11 cellular contexts compared by ENCODE assay signal in the genomic region with DNA sequence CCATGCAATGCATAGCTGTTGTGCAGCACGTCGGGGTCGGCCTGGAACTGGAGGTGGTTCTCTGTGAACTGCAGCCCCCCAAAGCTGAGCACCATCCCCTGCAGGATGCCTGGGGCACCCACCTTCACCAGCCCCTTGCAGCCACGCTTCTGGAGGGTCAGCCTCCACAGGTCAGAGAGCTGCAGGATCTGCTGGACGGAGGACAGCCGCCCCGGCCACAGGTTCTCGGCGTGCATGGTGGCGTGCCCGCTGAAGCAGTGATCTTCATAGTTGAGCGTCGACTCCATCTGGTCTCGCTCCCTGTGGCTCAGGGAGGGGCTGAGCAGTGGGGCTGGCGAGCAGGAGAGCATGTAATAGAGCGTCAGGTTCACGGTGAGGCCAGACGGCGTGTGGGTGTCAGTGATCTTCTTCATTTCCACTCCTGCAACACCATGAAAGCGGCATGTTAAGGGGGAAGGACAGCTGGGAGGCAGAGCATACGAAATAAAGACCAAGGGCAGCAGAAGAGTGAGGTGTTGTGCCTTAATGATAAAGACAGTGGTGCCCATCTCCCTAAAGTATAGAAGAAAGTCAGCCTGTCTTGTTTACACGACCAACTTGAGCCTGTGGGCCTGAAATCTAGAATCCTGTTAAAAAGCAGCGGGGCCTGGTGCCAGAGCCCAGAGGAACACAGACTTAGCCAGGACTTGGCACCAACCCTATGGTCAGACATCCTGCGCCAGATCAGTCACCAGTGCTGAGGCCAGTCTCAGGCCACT. TPM values are rescaled to one million over a fixed set of nuclear protein-coding genes. Genes with fewer than 3 reads are reported as not detected.
DNase-seq lines count a peak whose midpoint lies in the region; ATAC-seq and TF ChIP-seq lines count a peak whose summit lies in the region.
"Had no signal": no experiment of that assay in that cellular context is flagged by ENCODE, and none has a peak within 500 bp of the region (broad histone marks: within the 10 kb centered on the region; RNA-seq: fewer than 3 reads in every experiment).

No MANE protein-coding gene starts in this region.

- H4K20me1 ChIP-seq in hepatocyte (ENCODE audit: insufficient read depth, poor library complexity, severe bottlenecking) = peaks cover 46% of the 10 kb centered on the region

- H3K27ac ChIP-seq in hepatocyte = no peak overlapping the region

- peaks cover 48% of the 10 kb centered on the region for H3K4me1 Mint-ChIP-seq in activated naive CD4-positive, alpha-beta T cell treated with anti-CD3 and anti-CD28 coated beads, Interleukin-2, amount 50 U/mL, for 24 hours
- H3K4me1 Mint-ChIP-seq in WTC11 = peaks cover 18% of the 10 kb centered on the region
- H3K4me1 Mint-ChIP-seq in stimulated activated naive B cell treated with anti-CD40 and anti-IgM and Interleukin-4, amounts not matched to agents 10 μg/mL and 1 μg/mL and 100 μg/mL, for 72 hours = peaks cover 33 to 65% of the 10 kb centered on the region in 2 donors

- no peaks in the 10 kb centered on the region for H3K27me3 Mint-ChIP-seq in activated naive CD4-positive, alpha-beta T cell treated with anti-CD3 and anti-CD28 coated beads, Interleukin-2, amount 50 U/mL, for 24 hours
- no peaks in the 10 kb centered on the region for H3K27me3 Mint-ChIP-seq in WTC11 (ENCODE audit: low read depth)
- H3K27me3 Mint-ChIP-seq in stimulated activated naive B cell treated with anti-CD40 and anti-IgM and Interleukin-4, amounts not matched to agents 10 μg/mL and 1 μg/mL and 100 μg/mL, for 72 hours = no peaks in the 10 kb centered on the region

- no peak overlapping the region for H3K4me3 ChIP-seq in hepatocyte
- H3K4me3 ChIP-seq in MG63 = no peak overlapping the region

- peaks cover 55% of the 10 kb centered on the region for H3K79me2 ChIP-seq in hepatocyte

- H3K27me3 ChIP-seq in hepatocyte (no peaks in the 10 kb centered on the region), MG63 (no peaks in the 10 kb centered on the region)
- H3K27me3 ChIP-seq: BE2C had no signal

- no peaks in the 10 kb centered on the region for H3K36me3 ChIP-seq in hepatocyte (replicated peaks; ENCODE audit: insufficient read depth, low read depth)
- peaks cover 49% of the 10 kb centered on the region for H3K36me3 ChIP-seq in MG63

- peaks cover 8% of the 10 kb centered on the region for H3K36me3 Mint-ChIP-seq in activated naive CD4-positive, alpha-beta T cell treated with anti-CD3 and anti-CD28 coated beads, Interleukin-2, amount 50 U/mL, for 24 hours
- peaks cover 33% of the 10 kb centered on the region for H3K36me3 Mint-ChIP-seq in WTC11
- H3K36me3 Mint-ChIP-seq in stimulated activated naive B cell treated with anti-CD40 and anti-IgM and Interleukin-4, amounts not matched to agents 10 μg/mL and 1 μg/mL and 100 μg/mL, for 72 hours = peaks cover 34 to 42% of the 10 kb centered on the region in 2 donors

- CTCF ChIA-PET in WTC11 (lab: Charles Lee) = no interaction called here

- no peak for DNase-seq in activated naive CD4-positive, alpha-beta T cell treated with Interleukin-2 at 50 U/mL for 16 hours
- no peak for DNase-seq in WTC11 (ENCODE audit: low spot score)
- DNase-seq in hepatocyte (ENCODE audit: low spot score) = no peak
- no peak for DNase-seq in stimulated activated naive B cell treated with anti-CD40 and anti-IgM and Interleukin-4, amounts not matched to agents 10 μg/mL and 1 μg/mL and 100 μg/mL, for 72 hours
- no peak for DNase-seq in SW480 (ENCODE audit: low spot score)
- DNase-seq in MG63 = no peak
- DNase-seq: BE2C, NCI-H1092 treated with DMSO at 0.1 percent for 48 hours, T1000 had no signal

- peak overlapping the region; percentile 30 for H3K27ac Mint-ChIP-seq in activated naive CD4-positive, alpha-beta T cell treated with anti-CD3 and anti-CD28 coated beads, Interleukin-2, amount 50 U/mL, for 24 hours
- H3K27ac Mint-ChIP-seq in WTC11 = peak overlapping the region; percentile 18; the same call in 1 of the 2 replicates
- H3K27ac Mint-ChIP-seq in stimulated activated naive B cell treated with anti-CD40 and anti-IgM and Interleukin-4, amounts not matched to agents 10 μg/mL and 1 μg/mL and 100 μg/mL, for 72 hours = peak overlapping the region; percentile 51

- H3K9me3 ChIP-seq in hepatocyte (ENCODE audit: low read depth) = no peaks in the 10 kb centered on the region
- no peaks in the 10 kb centered on the region for H3K9me3 ChIP-seq in MG63
- H3K9me3 ChIP-seq: BE2C had no signal

- H2AFZ ChIP-seq in hepatocyte = no peak overlapping the region

- no peak for ATAC-seq in WTC11
- no peak for ATAC-seq in stimulated activated naive B cell treated with anti-CD40 and anti-IgM and Interleukin-4, amounts not matched to agents 10 μg/mL and 1 μg/mL and 100 μg/mL, for 72 hours (replicated peaks)
- no peak for ATAC-seq in GM19324 (IDR thresholded peaks at IDR 0.05; ENCODE audit: low FRiP score, unreplicated experiment)

- H3K4me3 Mint-ChIP-seq in activated naive CD4-positive, alpha-beta T cell treated with anti-CD3 and anti-CD28 coated beads, Interleukin-2, amount 50 U/mL, for 24 hours = peak overlapping the region; percentile 88
- H3K4me3 Mint-ChIP-seq in WTC11 = peak overlapping the region; percentile 74
- peak overlapping the region; percentile 82 to 85 for H3K4me3 Mint-ChIP-seq in stimulated activated naive B cell treated with anti-CD40 and anti-IgM and Interleukin-4, amounts not matched to agents 10 μg/mL and 1 μg/mL and 100 μg/mL, for 72 hours

- no peak for TF ChIP-seq CTCF in WTC11 (IDR thresholded peaks at IDR 0.05)
- no peak for TF ChIP-seq CTCF in hepatocyte (IDR thresholded peaks at IDR 0.05; ENCODE audit: poor library complexity)

- H3K4me1 ChIP-seq in hepatocyte (ENCODE audit: insufficient read depth) = peaks cover 17% of the 10 kb centered on the region
- H3K4me1 ChIP-seq: BE2C had no signal

- H3K9me2 ChIP-seq in hepatocyte (replicated peaks; ENCODE audit: insufficient read depth) = no peaks in the 10 kb centered on the region

- peak overlapping the region; percentile 93 for H3K4me2 ChIP-seq in hepatocyte

- WGBS in hepatocyte (ENCODE audit: low lambda C conversion rate, missing lambda C conversion rate) = 95% methylated on average over 24 of the region's 24 CpGs

- no peaks in the 10 kb centered on the region for H3K9me3 Mint-ChIP-seq in activated naive CD4-positive, alpha-beta T cell treated with anti-CD3 and anti-CD28 coated beads, Interleukin-2, amount 50 U/mL, for 24 hours
- H3K9me3 Mint-ChIP-seq in WTC11 = no peaks in the 10 kb centered on the region
- H3K9me3 Mint-ChIP-seq in stimulated activated naive B cell treated with anti-CD40 and anti-IgM and Interleukin-4, amounts not matched to agents 10 μg/mL and 1 μg/mL and 100 μg/mL, for 72 hours = no peaks in the 10 kb centered on the region

- POLR2A ChIA-PET in WTC11 (lab: Charles Lee) = interaction anchor here (0.6 to 1.4 kb wide), 2 partner anchors 13 to 21 kb away, joined by 3 to 4 read pairs; no protein-coding TSS in a partner anchor

TF ChIP-seq in WTC11, 78 proteins besides CTCF, POLR2A, EP300 and RAD21 (continues in another document):
- TF ChIP-seq, protein P1, sequence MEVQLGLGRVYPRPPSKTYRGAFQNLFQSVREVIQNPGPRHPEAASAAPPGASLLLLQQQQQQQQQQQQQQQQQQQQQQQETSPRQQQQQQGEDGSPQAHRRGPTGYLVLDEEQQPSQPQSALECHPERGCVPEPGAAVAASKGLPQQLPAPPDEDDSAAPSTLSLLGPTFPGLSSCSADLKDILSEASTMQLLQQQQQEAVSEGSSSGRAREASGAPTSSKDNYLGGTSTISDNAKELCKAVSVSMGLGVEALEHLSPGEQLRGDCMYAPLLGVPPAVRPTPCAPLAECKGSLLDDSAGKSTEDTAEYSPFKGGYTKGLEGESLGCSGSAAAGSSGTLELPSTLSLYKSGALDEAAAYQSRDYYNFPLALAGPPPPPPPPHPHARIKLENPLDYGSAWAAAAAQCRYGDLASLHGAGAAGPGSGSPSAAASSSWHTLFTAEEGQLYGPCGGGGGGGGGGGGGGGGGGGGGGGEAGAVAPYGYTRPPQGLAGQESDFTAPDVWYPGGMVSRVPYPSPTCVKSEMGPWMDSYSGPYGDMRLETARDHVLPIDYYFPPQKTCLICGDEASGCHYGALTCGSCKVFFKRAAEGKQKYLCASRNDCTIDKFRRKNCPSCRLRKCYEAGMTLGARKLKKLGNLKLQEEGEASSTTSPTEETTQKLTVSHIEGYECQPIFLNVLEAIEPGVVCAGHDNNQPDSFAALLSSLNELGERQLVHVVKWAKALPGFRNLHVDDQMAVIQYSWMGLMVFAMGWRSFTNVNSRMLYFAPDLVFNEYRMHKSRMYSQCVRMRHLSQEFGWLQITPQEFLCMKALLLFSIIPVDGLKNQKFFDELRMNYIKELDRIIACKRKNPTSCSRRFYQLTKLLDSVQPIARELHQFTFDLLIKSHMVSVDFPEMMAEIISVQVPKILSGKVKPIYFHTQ (CRISPR knock-in tag; IDR thresholded peaks at IDR 0.05) = no peak

RNA-seq across cellular contexts. Expression of a gene that starts 3.0 kb away (rescaled TPM):
- total RNA-seq in WTC11 (2021) (45.3 to 50.2 TPM (median 45.6 TPM) in 3 replicates), hepatocyte (63.6 and 73.1 TPM in 2 replicates)
- polyA plus RNA-seq in hepatocyte = 85.1 and 85.5 TPM in 2 replicates
- total RNA-seq in MG63 (2014; rRNA removed; shearing (Covaris generic); ENCODE audit: low replicate concordance) = 43.8 and 57.2 TPM in 2 replicates

RNA-seq across cellular contexts. Expression of a gene that starts 11.3 kb away (rescaled TPM):
- total RNA-seq in WTC11 (2021) (46.9 to 73.8 TPM (median 67.3 TPM) in 3 replicates), hepatocyte (153 and 184 TPM in 2 replicates)
- 195 and 200 TPM in 2 replicates for polyA plus RNA-seq in hepatocyte
- total RNA-seq in MG63 (2014; rRNA removed; shearing (Covaris generic); ENCODE audit: low replicate concordance) = 124 and 169 TPM in 2 replicates

RNA-seq across cellular contexts. Expression of a gene that starts 57.0 kb away (rescaled TPM):
- total RNA-seq in WTC11 (2021) = 56.8 to 63.0 TPM (median 59.8 TPM) in 3 replicates
- total RNA-seq in hepatocyte = 45.1 and 54.3 TPM in 2 replicates
- 35.1 and 43.1 TPM in 2 replicates for polyA plus RNA-seq in hepatocyte
- 25.2 and 43.7 TPM in 2 replicates for total RNA-seq in MG63 (2014; rRNA removed; shearing (Covaris generic); ENCODE audit: low replicate concordance)
